ENCODE assay signal across 1 cellular context in the genomic region with DNA sequence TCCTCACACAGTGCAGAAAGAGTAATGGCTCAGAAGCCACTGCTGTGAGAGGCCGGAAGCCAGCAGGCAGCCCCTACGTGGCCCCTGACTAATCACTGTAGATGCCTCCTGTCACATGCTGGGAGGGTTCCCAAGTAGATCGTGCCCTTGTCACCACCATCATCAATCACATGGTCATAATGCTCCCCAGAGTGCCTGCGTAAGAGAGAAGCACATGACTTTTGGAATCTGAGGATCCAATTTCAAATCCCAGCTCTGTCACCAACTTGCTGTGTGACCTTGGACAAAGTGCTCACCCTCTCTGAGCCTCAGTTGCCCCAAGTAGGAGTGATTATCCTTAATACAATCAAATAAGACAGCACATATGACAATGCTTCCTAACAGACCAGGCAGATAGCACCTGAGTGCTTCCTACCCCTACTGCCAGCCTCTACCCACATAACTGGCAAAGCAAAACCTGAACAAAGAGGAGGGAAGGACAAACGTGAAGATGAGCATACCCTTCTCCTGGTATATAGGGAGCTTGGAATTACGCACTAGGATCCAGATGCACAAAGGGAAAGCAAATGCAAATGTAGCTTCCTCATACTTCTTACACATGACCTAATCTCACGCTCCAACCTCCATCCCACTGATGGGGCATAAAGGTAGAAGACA.
TF ChIP-seq lines count a peak whose summit lies in the region.

No MANE protein-coding gene starts in this region.

TF ChIP-seq in HepG2, 621 proteins besides CTCF, POLR2A, EP300 and RAD21:
- TF ChIP-seq KLF16 (CRISPR knock-in tag; IDR thresholded peaks at IDR 0.05): no peak
- no peak for TF ChIP-seq RAD51 (IDR thresholded peaks at IDR 0.05; ENCODE audit: borderline replicate concordance)
- TF ChIP-seq, protein P1, sequence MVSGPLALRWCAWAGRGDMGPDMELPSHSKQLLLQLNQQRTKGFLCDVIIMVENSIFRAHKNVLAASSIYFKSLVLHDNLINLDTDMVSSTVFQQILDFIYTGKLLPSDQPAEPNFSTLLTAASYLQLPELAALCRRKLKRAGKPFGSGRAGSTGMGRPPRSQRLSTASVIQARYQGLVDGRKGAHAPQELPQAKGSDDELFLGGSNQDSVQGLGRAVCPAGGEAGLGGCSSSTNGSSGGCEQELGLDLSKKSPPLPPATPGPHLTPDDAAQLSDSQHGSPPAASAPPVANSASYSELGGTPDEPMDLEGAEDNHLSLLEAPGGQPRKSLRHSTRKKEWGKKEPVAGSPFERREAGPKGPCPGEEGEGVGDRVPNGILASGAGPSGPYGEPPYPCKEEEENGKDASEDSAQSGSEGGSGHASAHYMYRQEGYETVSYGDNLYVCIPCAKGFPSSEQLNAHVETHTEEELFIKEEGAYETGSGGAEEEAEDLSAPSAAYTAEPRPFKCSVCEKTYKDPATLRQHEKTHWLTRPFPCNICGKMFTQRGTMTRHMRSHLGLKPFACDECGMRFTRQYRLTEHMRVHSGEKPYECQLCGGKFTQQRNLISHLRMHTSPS (CRISPR knock-in tag; IDR thresholded peaks at IDR 0.05; ENCODE audit: low read depth): no peak
- no peak for TF ChIP-seq SNRNP70 (IDR thresholded peaks at IDR 0.05; ENCODE audit: low read depth, low read length)
- no peak for TF ChIP-seq ZNF367 (CRISPR knock-in tag; IDR thresholded peaks at IDR 0.05; ENCODE audit: borderline replicate concordance)
- no peak for TF ChIP-seq ZNF234 (CRISPR knock-in tag; conservative IDR thresholded peaks at IDR 0.05)
- TF ChIP-seq SP1 (IDR thresholded peaks at IDR 0.05): no peak
- TF ChIP-seq SP1 (CRISPR knock-in tag; IDR thresholded peaks at IDR 0.05): no peak
- TF ChIP-seq, protein P2, sequence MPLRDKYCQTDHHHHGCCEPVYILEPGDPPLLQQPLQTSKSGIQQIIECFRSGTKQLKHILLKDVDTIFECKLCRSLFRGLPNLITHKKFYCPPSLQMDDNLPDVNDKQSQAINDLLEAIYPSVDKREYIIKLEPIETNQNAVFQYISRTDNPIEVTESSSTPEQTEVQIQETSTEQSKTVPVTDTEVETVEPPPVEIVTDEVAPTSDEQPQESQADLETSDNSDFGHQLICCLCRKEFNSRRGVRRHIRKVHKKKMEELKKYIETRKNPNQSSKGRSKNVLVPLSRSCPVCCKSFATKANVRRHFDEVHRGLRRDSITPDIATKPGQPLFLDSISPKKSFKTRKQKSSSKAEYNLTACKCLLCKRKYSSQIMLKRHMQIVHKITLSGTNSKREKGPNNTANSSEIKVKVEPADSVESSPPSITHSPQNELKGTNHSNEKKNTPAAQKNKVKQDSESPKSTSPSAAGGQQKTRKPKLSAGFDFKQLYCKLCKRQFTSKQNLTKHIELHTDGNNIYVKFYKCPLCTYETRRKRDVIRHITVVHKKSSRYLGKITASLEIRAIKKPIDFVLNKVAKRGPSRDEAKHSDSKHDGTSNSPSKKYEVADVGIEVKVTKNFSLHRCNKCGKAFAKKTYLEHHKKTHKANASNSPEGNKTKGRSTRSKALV (CRISPR knock-in tag; IDR thresholded peaks at IDR 0.05): no peak
- peak; percentile 43; the same call in 1 of the 2 replicates for TF ChIP-seq ZMYM3 (CRISPR knock-in tag; IDR thresholded peaks at IDR 0.05)
- TF ChIP-seq ZNF768 (CRISPR knock-in tag; IDR thresholded peaks at IDR 0.05): peak; percentile 82; the same call in 1 of the 2 replicates
- TF ChIP-seq NFIB (CRISPR knock-in tag; IDR thresholded peaks at IDR 0.05; ENCODE audit: borderline replicate concordance): no peak
- TF ChIP-seq HDAC1 (CRISPR knock-in tag; IDR thresholded peaks at IDR 0.05): no peak
- TF ChIP-seq, protein P3, sequence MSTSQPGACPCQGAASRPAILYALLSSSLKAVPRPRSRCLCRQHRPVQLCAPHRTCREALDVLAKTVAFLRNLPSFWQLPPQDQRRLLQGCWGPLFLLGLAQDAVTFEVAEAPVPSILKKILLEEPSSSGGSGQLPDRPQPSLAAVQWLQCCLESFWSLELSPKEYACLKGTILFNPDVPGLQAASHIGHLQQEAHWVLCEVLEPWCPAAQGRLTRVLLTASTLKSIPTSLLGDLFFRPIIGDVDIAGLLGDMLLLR (CRISPR knock-in tag; IDR thresholded peaks at IDR 0.05): no peak
- TF ChIP-seq, protein P4, sequence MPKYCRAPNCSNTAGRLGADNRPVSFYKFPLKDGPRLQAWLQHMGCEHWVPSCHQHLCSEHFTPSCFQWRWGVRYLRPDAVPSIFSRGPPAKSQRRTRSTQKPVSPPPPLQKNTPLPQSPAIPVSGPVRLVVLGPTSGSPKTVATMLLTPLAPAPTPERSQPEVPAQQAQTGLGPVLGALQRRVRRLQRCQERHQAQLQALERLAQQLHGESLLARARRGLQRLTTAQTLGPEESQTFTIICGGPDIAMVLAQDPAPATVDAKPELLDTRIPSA (CRISPR knock-in tag; IDR thresholded peaks at IDR 0.05; ENCODE audit: borderline replicate concordance): no peak
- no peak for TF ChIP-seq HMGA1 (CRISPR knock-in tag; conservative IDR thresholded peaks at IDR 0.05)
- no peak for TF ChIP-seq ZNF781 (CRISPR knock-in tag; IDR thresholded peaks at IDR 0.05; ENCODE audit: borderline replicate concordance, not compliant biosample characterization)
- TF ChIP-seq, protein P5, sequence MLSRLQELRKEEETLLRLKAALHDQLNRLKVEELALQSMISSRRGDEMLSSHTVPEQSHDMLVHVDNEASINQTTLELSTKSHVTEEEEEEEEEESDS (CRISPR knock-in tag; IDR thresholded peaks at IDR 0.05; ENCODE audit: borderline replicate concordance): no peak
